Comparison of ENCODE assay signal across 37 cellular contexts in genomic region chr1:63819795-63820194, GRCh38. TPM values are rescaled to one million over a fixed set of nuclear protein-coding genes. Genes with fewer than 3 reads are reported as not detected.
"Had no signal": no experiment of that assay in that cellular context is flagged by ENCODE, and none has a peak within 500 bp of the region (broad histone marks: within the 10 kb centered on the region; RNA-seq: fewer than 3 reads in every experiment).

No MANE protein-coding gene starts in this region.

- H3K36me3 Mint-ChIP-seq: activated naive CD4-positive, alpha-beta T cell treated with anti-CD3 and anti-CD28 coated beads, Interleukin-2, amount 10 ng/mL, durations not matched to agents 7 days and 5 days; activated naive CD4-positive, alpha-beta T cell treated with anti-CD3 and anti-CD28 coated beads, Interleukin-2, amount 50 U/mL, for 24 hours; activated naive CD8-positive, alpha-beta T cell; activated naive CD8-positive, alpha-beta T cell treated with anti-CD3 and anti-CD28 coated beads for 36 hours; activated naive CD8-positive, alpha-beta T cell treated with anti-CD3 and anti-CD28 coated beads, Interleukin-2, amount 10 ng/mL, durations not matched to agents 7 days and 5 days had no signal

- H3K27ac ChIP-seq: adrenal gland, ascending aorta, body of pancreas, brain microvascular endothelial cell, breast epithelium, cardiac muscle cell had no signal

- H3K4me3 Mint-ChIP-seq: activated naive CD4-positive, alpha-beta T cell treated with anti-CD3 and anti-CD28 coated beads for 36 hours; activated naive CD4-positive, alpha-beta T cell treated with anti-CD3 and anti-CD28 coated beads, Interleukin-2, amount 10 ng/mL, durations not matched to agents 7 days and 5 days; activated naive CD4-positive, alpha-beta T cell treated with anti-CD3 and anti-CD28 coated beads, Interleukin-2, amount 50 U/mL, for 24 hours; activated naive CD8-positive, alpha-beta T cell; activated naive CD8-positive, alpha-beta T cell treated with anti-CD3 and anti-CD28 coated beads for 36 hours; activated naive CD8-positive, alpha-beta T cell treated with anti-CD3 and anti-CD28 coated beads, Interleukin-2, amount 10 ng/mL, durations not matched to agents 7 days and 5 days; activated naive CD8-positive, alpha-beta T cell treated with anti-CD3 and anti-CD28 coated beads, Interleukin-2, amount 50 U/mL, for 24 hours; activated T-cell treated with anti-CD3 and anti-CD28 coated beads, Interleukin-2, amount 50 U/mL, for 24 hours; activated T-cell treated with anti-CD3 and anti-CD28 coated beads, Interleukin-2, amount 50 U/mL, for 4 hours; activated T-cell treated with anti-CD3 and anti-CD28 coated beads, Interleukin-2, amount 50 U/mL, for 72 hours; activated T-helper 1 cell treated with anti-CD3 and anti-CD28 coated beads, Interleukin-12 subunit alpha, Interleukin-12 subunit beta, Interleukin-2, Interleukin-4 antibody, amounts not matched to agents 30 ng/mL and 10 ng/mL and 1 ng/mL, durations not matched to agents 14 hours and 24 hours and 36 hours; activated T-helper 17 cell treated with anti-CD3 and anti-CD28 coated beads, Interleukin-2, amount 50 U/mL, for 72 hours; brain; central memory CD8-positive, alpha-beta T cell had no signal

- H3K27me3 Mint-ChIP-seq: brain had no signal

- H3K27ac Mint-ChIP-seq: activated naive CD4-positive, alpha-beta T cell treated with anti-CD3 and anti-CD28 coated beads for 36 hours; activated naive CD4-positive, alpha-beta T cell treated with anti-CD3 and anti-CD28 coated beads, Interleukin-2, amount 10 ng/mL, durations not matched to agents 7 days and 5 days; activated naive CD4-positive, alpha-beta T cell treated with anti-CD3 and anti-CD28 coated beads, Interleukin-2, amount 50 U/mL, for 24 hours; activated naive CD4-positive, alpha-beta T cell treated with anti-CD3 and anti-CD28 coated beads, Interleukin-2, amount 50 U/mL, for 72 hours; activated naive CD8-positive, alpha-beta T cell; activated naive CD8-positive, alpha-beta T cell treated with anti-CD3 and anti-CD28 coated beads for 36 hours; activated naive CD8-positive, alpha-beta T cell treated with anti-CD3 and anti-CD28 coated beads, Interleukin-2, amount 10 ng/mL, durations not matched to agents 7 days and 5 days; activated naive CD8-positive, alpha-beta T cell treated with anti-CD3 and anti-CD28 coated beads, Interleukin-2, amount 50 U/mL, for 24 hours; activated T-cell treated with anti-CD3 and anti-CD28 coated beads, Interleukin-2, amount 50 U/mL, for 24 hours; activated T-cell treated with anti-CD3 and anti-CD28 coated beads, Interleukin-2, amount 50 U/mL, for 72 hours; activated T-helper 1 cell treated with anti-CD3 and anti-CD28 coated beads, Interleukin-12 subunit alpha, Interleukin-12 subunit beta, Interleukin-2, Interleukin-4 antibody, amounts not matched to agents 30 ng/mL and 10 ng/mL and 1 ng/mL, durations not matched to agents 14 hours and 24 hours and 36 hours; activated T-helper 17 cell treated with anti-CD3 and anti-CD28 coated beads, Interleukin-2, amount 50 U/mL, for 72 hours; activated T-helper 2 cell treated with anti-CD3 and anti-CD28 coated beads, Interferon-gamma antibody, Interleukin-2, Interleukin-4, amounts not matched to agents 10 μg/mL and 5 μg/mL and 100 μg/mL, durations not matched to agents 14 hours and 24 hours and 36 hours; brain had no signal

- H3K4me1 Mint-ChIP-seq: activated naive CD4-positive, alpha-beta T cell treated with anti-CD3 and anti-CD28 coated beads, Interleukin-2, amount 10 ng/mL, durations not matched to agents 7 days and 5 days; activated naive CD4-positive, alpha-beta T cell treated with anti-CD3 and anti-CD28 coated beads, Interleukin-2, amount 50 U/mL, for 24 hours; activated naive CD8-positive, alpha-beta T cell treated with anti-CD3 and anti-CD28 coated beads for 36 hours; activated naive CD8-positive, alpha-beta T cell treated with anti-CD3 and anti-CD28 coated beads, Interleukin-2, amount 10 ng/mL, durations not matched to agents 7 days and 5 days; activated naive CD8-positive, alpha-beta T cell treated with anti-CD3 and anti-CD28 coated beads, Interleukin-2, amount 50 U/mL, for 24 hours; activated T-helper 17 cell treated with anti-CD3 and anti-CD28 coated beads, Interleukin-2, amount 50 U/mL, for 72 hours; central memory CD8-positive, alpha-beta T cell had no signal

- H3K4me3 ChIP-seq: adrenal gland, ascending aorta, body of pancreas, breast epithelium, cardiac muscle cell had no signal

- H3K4me1 ChIP-seq: breast epithelium had no signal

- H3K9me3 Mint-ChIP-seq: activated naive CD4-positive, alpha-beta T cell treated with anti-CD3 and anti-CD28 coated beads, Interleukin-2, amount 10 ng/mL, durations not matched to agents 7 days and 5 days; activated naive CD8-positive, alpha-beta T cell treated with anti-CD3 and anti-CD28 coated beads, Interleukin-2, amount 10 ng/mL, durations not matched to agents 7 days and 5 days; activated naive CD8-positive, alpha-beta T cell treated with anti-CD3 and anti-CD28 coated beads, Interleukin-2, amount 50 U/mL, for 24 hours; activated T-cell treated with anti-CD3 and anti-CD28 coated beads, Interleukin-2, amount 50 U/mL, for 4 hours; activated T-helper 1 cell treated with anti-CD3 and anti-CD28 coated beads, Interleukin-12 subunit alpha, Interleukin-12 subunit beta, Interleukin-2, Interleukin-4 antibody, amounts not matched to agents 30 ng/mL and 10 ng/mL and 1 ng/mL, durations not matched to agents 14 hours and 24 hours and 36 hours; activated T-helper 17 cell treated with anti-CD3 and anti-CD28 coated beads, Interleukin-2, amount 50 U/mL, for 72 hours; activated T-helper 2 cell treated with anti-CD3 and anti-CD28 coated beads, Interferon-gamma antibody, Interleukin-2, Interleukin-4, amounts not matched to agents 10 μg/mL and 5 μg/mL and 100 μg/mL, durations not matched to agents 14 hours and 24 hours and 36 hours; central memory CD8-positive, alpha-beta T cell had no signal

- DNase-seq: activated effector memory CD4-positive, alpha-beta T cell treated with anti-CD3 and anti-CD28 coated beads, Interleukin-2, amount 50 U/mL, for 16 hours; activated effector memory CD4-positive, alpha-beta T cell treated with Interleukin-2 at 50 U/mL for 16 hours; activated gamma-delta T cell; activated gamma-delta T cell treated with Interleukin-2 at 50 U/mL for 16 hours; activated naive CD4-positive, alpha-beta T cell; activated naive CD4-positive, alpha-beta T cell treated with anti-CD3 and anti-CD28 coated beads for 36 hours; activated naive CD4-positive, alpha-beta T cell treated with anti-CD3 and anti-CD28 coated beads, Interleukin-2, amount 10 ng/mL, durations not matched to agents 7 days and 5 days; activated naive CD4-positive, alpha-beta T cell treated with anti-CD3 and anti-CD28 coated beads, Interleukin-2, amount 50 U/mL, for 16 hours; activated naive CD4-positive, alpha-beta T cell treated with Interleukin-2 at 50 U/mL for 16 hours; activated naive CD8-positive, alpha-beta T cell treated with anti-CD3 and anti-CD28 coated beads for 36 hours; activated naive CD8-positive, alpha-beta T cell treated with anti-CD3 and anti-CD28 coated beads, Interleukin-2, amount 10 ng/mL, durations not matched to agents 7 days and 5 days; activated naive CD8-positive, alpha-beta T cell treated with anti-CD3 and anti-CD28 coated beads, Interleukin-2, amount 50 U/mL, for 24 hours; activated T-cell treated with anti-CD3 and anti-CD28 coated beads, Interleukin-2, amount 50 U/mL, for 24 hours; activated T-cell treated with anti-CD3 and anti-CD28 coated beads, Interleukin-2, amount 50 U/mL, for 4 hours; activated T-cell treated with anti-CD3 and anti-CD28 coated beads, Interleukin-2, amount 50 U/mL, for 48 hours; activated T-cell treated with anti-CD3 and anti-CD28 coated beads, Interleukin-2, amount 50 U/mL, for 72 hours; adrenal gland; amniotic stem cell; amygdala; anterior cingulate cortex; aorta; body of pancreas; brain microvascular endothelial cell; caudate nucleus; central memory CD4-positive, alpha-beta T cell; cerebellar nuclear complex had no signal

- H3K36me3 ChIP-seq: adrenal gland, ascending aorta, brain microvascular endothelial cell, breast epithelium, cardiac muscle cell had no signal

- H3K9me3 ChIP-seq: adrenal gland, ascending aorta, body of pancreas, breast epithelium had no signal

RNA-seq across cellular contexts. Expression of gene ROR1, which starts 46.0 kb away (rescaled TPM):
- total RNA-seq: activated naive CD8-positive, alpha-beta T cell treated with anti-CD3 and anti-CD28 coated beads for 36 hours; activated naive CD8-positive, alpha-beta T cell treated with anti-CD3 and anti-CD28 coated beads, Interleukin-2, amount 10 ng/mL, durations not matched to agents 7 days and 5 days; activated T-helper 1 cell treated with anti-CD3 and anti-CD28 coated beads, Interleukin-12 subunit alpha, Interleukin-12 subunit beta, Interleukin-2, Interleukin-4 antibody, amounts not matched to agents 30 ng/mL and 10 ng/mL and 1 ng/mL, durations not matched to agents 14 hours and 24 hours and 36 hours had no signal
